ENCODE assay signal across 8 cellular contexts in the genomic region with DNA sequence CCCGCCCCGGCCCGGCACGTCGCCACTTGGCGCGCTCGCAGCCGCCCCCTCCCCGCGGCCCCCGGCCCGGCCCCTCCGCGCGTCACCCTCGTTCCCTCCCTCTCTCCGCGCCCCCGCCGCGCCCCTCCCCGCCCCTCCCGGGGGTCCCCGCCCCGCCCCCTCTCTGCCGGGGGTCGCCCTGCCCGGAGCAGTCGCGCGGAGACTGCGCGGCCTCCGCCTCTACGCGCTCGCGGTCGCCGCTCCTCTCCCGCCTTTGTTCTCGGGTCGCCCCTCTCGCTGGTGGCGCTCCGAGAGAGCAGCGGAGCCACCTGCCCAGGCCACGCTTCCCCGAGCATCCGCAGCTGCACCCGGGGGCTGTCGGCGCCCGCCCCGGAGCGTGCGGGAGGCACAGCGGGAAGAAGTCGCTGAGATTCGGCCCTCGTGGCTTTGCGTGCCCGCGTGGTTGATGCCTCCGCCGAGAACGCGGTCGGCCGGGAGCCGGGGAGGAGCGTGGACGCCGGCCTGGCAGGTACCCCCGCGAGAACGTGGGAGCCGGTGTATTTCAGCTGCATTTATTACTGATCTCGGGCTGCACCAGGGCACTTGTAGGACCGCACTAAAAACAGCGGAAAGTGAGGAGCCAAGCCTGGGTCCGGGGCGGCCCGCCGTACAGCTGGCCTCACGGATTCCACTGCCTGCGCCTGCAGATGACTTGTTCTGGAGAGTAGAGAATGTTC. TPM values are rescaled to one million over a fixed set of nuclear protein-coding genes. Genes with fewer than 3 reads are reported as not detected.
DNase-seq lines count a peak whose midpoint lies in the region; ATAC-seq and TF ChIP-seq lines count a peak whose summit lies in the region.

No MANE protein-coding gene starts in this region.

- no peaks in the 10 kb centered on the region for H3K9me3 ChIP-seq in PC-9 (ENCODE audit: insufficient read depth, low read depth)

- H2AFZ ChIP-seq in PC-9, result peak overlapping the region; percentile 95

- ATAC-seq in GM18907 (IDR thresholded peaks at IDR 0.05; ENCODE audit: unreplicated experiment) (peak; percentile 43), HG03139 (IDR thresholded peaks at IDR 0.05; ENCODE audit: unreplicated experiment) (peak; percentile 34)

- TSS peak; percentile 64 for BruUV-seq in PC-9 (replicated peaks; lab: Mats Ljungman, UMichigan)

- H3K27me3 Mint-ChIP-seq in neural crest cell (ENCODE audit: low read depth), result peaks cover 3% of the 10 kb centered on the region

- DNase-seq in AG10803 (ENCODE audit: low read depth) (peak; percentile 9), PC-9 (peak in 1 of 2 experiments; percentile 33), fibroblast of pulmonary artery (ENCODE audit: low read depth) (peak; percentile 27), neural crest cell (ENCODE audit: low read depth, low spot score) (peak; percentile 80), superior temporal gyrus (ENCODE audit: extremely low spot score) (peak; percentile 48)
- peak; percentile 63 for DNase-seq in activated T-helper 9 cell treated with anti-CD3 and anti-CD28 coated beads, Interleukin-2, amount 50 U/mL, for 16 hours (ENCODE audit: low read depth)

- H3K27ac ChIP-seq in PC-9, result peak overlapping the region; percentile 60

- H3K36me3 Mint-ChIP-seq in neural crest cell (ENCODE audit: low read depth), result peaks cover 5% of the 10 kb centered on the region

- H3K9me2 ChIP-seq in PC-9 (ENCODE audit: insufficient read depth), result no peaks in the 10 kb centered on the region

- no peaks in the 10 kb centered on the region for H3K27me3 ChIP-seq in PC-9 (ENCODE audit: insufficient read depth, low read depth)

- H3K36me3 ChIP-seq in PC-9 (ENCODE audit: low read depth), result 0 out of 2 replicates have a peak, but pooled peaks cover 3% of the 10 kb centered on the region

- no peak for TF ChIP-seq CTCF in AG10803 (conservative IDR thresholded peaks at IDR 0.05; ENCODE audit: low read length)
- TF ChIP-seq CTCF in PC-9 (conservative IDR thresholded peaks at IDR 0.05), result no peak
- TF ChIP-seq CTCF in fibroblast of pulmonary artery (IDR thresholded peaks at IDR 0.05; ENCODE audit: low read length, missing control alignments), result no peak
- TF ChIP-seq CTCF in neural crest cell (conservative IDR thresholded peaks at IDR 0.05), result no peak

- peaks cover 72% of the 10 kb centered on the region for H3K4me1 Mint-ChIP-seq in neural crest cell

- H3K27ac Mint-ChIP-seq in neural crest cell (ENCODE audit: unreplicated experiment), result peak overlapping the region; percentile 99

- POLR2A ChIA-PET in PC-9 (lab: Charles Lee; ENCODE audit: unreplicated experiment), result no interaction called here

- H3K4me3 ChIP-seq in AG10803 (ENCODE audit: low read length), result peak overlapping the region; percentile 55
- peak overlapping the region; percentile 75 for H3K4me3 ChIP-seq in PC-9
- peak overlapping the region; percentile 57 for H3K4me3 ChIP-seq in fibroblast of pulmonary artery (replicated peaks; ENCODE audit: low read depth, low read length)

- H3K9me3 Mint-ChIP-seq in neural crest cell, result no peaks in the 10 kb centered on the region

- H4K20me1 ChIP-seq in PC-9 (ENCODE audit: insufficient read depth), result peaks cover 11% of the 10 kb centered on the region

- peaks cover 34% of the 10 kb centered on the region for H3K4me1 ChIP-seq in PC-9 (replicated peaks; ENCODE audit: insufficient read depth)

- intact Hi-C loops in PC-9 (cut with micrococcal nuclease; ENCODE audit: unreplicated experiment), result loop anchor here (2.0 kb wide), 1 partner anchor 26 kb away; a partner anchor contains a TSS

- H3K79me2 ChIP-seq in PC-9 (ENCODE audit: low read depth), result peaks cover 34% of the 10 kb centered on the region

- H3K4me3 Mint-ChIP-seq in neural crest cell, result peak overlapping the region; percentile 96

- CTCF ChIA-PET in PC-9 (lab: Charles Lee), result no interaction called here

- H3F3A ChIP-seq in PC-9 (ENCODE audit: insufficient read depth, low read depth), result peaks cover 25% of the 10 kb centered on the region; the same call in 1 of the 2 replicates

- peak overlapping the region; percentile 87 for H3K4me2 ChIP-seq in PC-9

RNA-seq across cellular contexts. Expression of a gene that starts 0.4 kb away (rescaled TPM):
- total RNA-seq in PC-9 (2021), result 20.8 and 21.7 TPM in 2 replicates
- 83.9 and 85.9 TPM in 2 replicates for total RNA-seq in neural crest cell

RNA-seq across cellular contexts. Expression of a gene that starts 22.8 kb away (rescaled TPM):
- 9.8 and 12.5 TPM in 2 replicates for total RNA-seq in PC-9 (2021)
- total RNA-seq in neural crest cell, result 28.2 and 28.7 TPM in 2 replicates

RNA-seq across cellular contexts. Expression of a gene that starts 22.9 kb away (rescaled TPM):
- total RNA-seq in PC-9 (2021) (54.2 and 66.5 TPM in 2 replicates), neural crest cell (102 and 103 TPM in 2 replicates)

RNA-seq across cellular contexts. Expression of a gene that starts 26.7 kb away (rescaled TPM):
- total RNA-seq in PC-9 (2021) (1.4 and 1.5 TPM in 2 replicates), neural crest cell (2.8 TPM in 2 replicates)

RNA-seq across cellular contexts. Expression of a gene that starts 26.7 kb away (rescaled TPM):
- total RNA-seq in PC-9 (2021) (19.3 and 28.2 TPM in 2 replicates), neural crest cell (24.2 and 26.3 TPM in 2 replicates)
